ENCODE assay signal across 15 cellular contexts in genomic region chr1:18107671-18108312, GRCh38. TPM values are rescaled to one million over a fixed set of nuclear protein-coding genes. Genes with fewer than 3 reads are reported as not detected.
DNase-seq lines count a peak whose midpoint lies in the region; ATAC-seq and TF ChIP-seq lines count a peak whose summit lies in the region.
"Had no signal": no experiment of that assay in that cellular context is flagged by ENCODE, and none has a peak within 500 bp of the region (broad histone marks: within the 10 kb centered on the region; RNA-seq: fewer than 3 reads in every experiment).

IGSF21 (plus strand) TSS chr1:18107798; CDS start chr1:18108129, 331 bp downstream.

- H3K9me3 ChIP-seq in right atrium auricular region, result no peaks in the 10 kb centered on the region
- H3K9me3 ChIP-seq: body of pancreas, esophagus squamous epithelium, transverse colon had no signal

- H3K27me3 Mint-ChIP-seq in brain, result peaks cover 82% of the 10 kb centered on the region
- H3K27me3 Mint-ChIP-seq in naive thymus-derived CD8-positive, alpha-beta T cell, result peaks cover 36 to 80% (median 63%) of the 10 kb centered on the region in 5 donors
- peaks cover 49% of the 10 kb centered on the region for H3K27me3 Mint-ChIP-seq in T-helper 2 cell treated with Interferon-gamma antibody and Interleukin-4, amounts not matched to agents 5 μg/mL and 100 μg/mL, for 36 hours (ENCODE audit: low read depth)

- H3K4me3 ChIP-seq in right atrium auricular region, result peak within 1 kb of the TSS; percentile 21 to 37
- H3K4me3 ChIP-seq: body of pancreas, transverse colon had no signal

- H3K36me3 Mint-ChIP-seq in brain, result no peaks in the 10 kb centered on the region
- H3K36me3 Mint-ChIP-seq in naive thymus-derived CD8-positive, alpha-beta T cell, result peaks cover 0 to 2% (median 0%) of the 10 kb centered on the region in 3 donors
- H3K36me3 Mint-ChIP-seq in T-helper 2 cell treated with Interferon-gamma antibody and Interleukin-4, amounts not matched to agents 5 μg/mL and 100 μg/mL, for 36 hours (ENCODE audit: low read depth), result no peaks in the 10 kb centered on the region
- H3K36me3 Mint-ChIP-seq: CD4-positive, alpha-beta memory T cell had no signal

- peak within 1 kb of the TSS; percentile 88 to 94 (median 90) for H3K4me3 Mint-ChIP-seq in brain
- peak within 1 kb of the TSS in 7 of 10 donors; percentile 4 to 69 (median 29) for H3K4me3 Mint-ChIP-seq in naive thymus-derived CD8-positive, alpha-beta T cell
- H3K4me3 Mint-ChIP-seq in T-helper 2 cell treated with Interferon-gamma antibody and Interleukin-4, amounts not matched to agents 5 μg/mL and 100 μg/mL, for 36 hours, result no peak within 1 kb of the TSS
- H3K4me3 Mint-ChIP-seq: CD4-positive, alpha-beta memory T cell had no signal

- no peak for TF ChIP-seq CTCF in right atrium auricular region (IDR thresholded peaks at IDR 0.05)
- TF ChIP-seq CTCF in brain (conservative IDR thresholded peaks at IDR 0.05), result no peak

- H3K36me3 ChIP-seq in right atrium auricular region, result no peaks in the 10 kb centered on the region
- H3K36me3 ChIP-seq: esophagus squamous epithelium, transverse colon had no signal

- H3K4me1 Mint-ChIP-seq in brain, result peaks cover 45% of the 10 kb centered on the region
- H3K4me1 Mint-ChIP-seq in naive thymus-derived CD8-positive, alpha-beta T cell, result peaks cover 13 to 39% (median 18%) of the 10 kb centered on the region in 4 donors
- no peaks in the 10 kb centered on the region for H3K4me1 Mint-ChIP-seq in T-helper 2 cell treated with Interferon-gamma antibody and Interleukin-4, amounts not matched to agents 5 μg/mL and 100 μg/mL, for 36 hours (ENCODE audit: low read depth)

- H3K27ac ChIP-seq in right atrium auricular region, result no peak within 1 kb of the TSS
- H3K27ac ChIP-seq: body of pancreas, transverse colon had no signal

- peaks cover 0 to 14% (median 0%) of the 10 kb centered on the region in 5 experiments for H3K9me3 Mint-ChIP-seq in brain
- H3K9me3 Mint-ChIP-seq in naive thymus-derived CD8-positive, alpha-beta T cell, result no peaks in the 10 kb centered on the region
- H3K9me3 Mint-ChIP-seq in T-helper 2 cell treated with Interferon-gamma antibody and Interleukin-4, amounts not matched to agents 5 μg/mL and 100 μg/mL, for 36 hours, result no peaks in the 10 kb centered on the region
- H3K9me3 Mint-ChIP-seq: CD4-positive, alpha-beta memory T cell had no signal

- ATAC-seq in naive thymus-derived CD8-positive, alpha-beta T cell, result no peak
- ATAC-seq: body of pancreas, left colon had no signal

- POLR2A ChIA-PET in naive thymus-derived CD8-positive, alpha-beta T cell (lab: Charles Lee), result no interaction called here

- intact Hi-C loops in cardiac septum (cut with DNase I), result loop anchor here (10.0 kb wide), 1 partner anchor 613 kb away; no protein-coding TSS in a partner anchor

- peak within 1 kb of the TSS; percentile 61 to 97 (median 79) for H3K27ac Mint-ChIP-seq in brain
- H3K27ac Mint-ChIP-seq in naive thymus-derived CD8-positive, alpha-beta T cell, result peak within 1 kb of the TSS in 1 of 10 donors; percentile 53
- H3K27ac Mint-ChIP-seq in T-helper 2 cell treated with Interferon-gamma antibody and Interleukin-4, amounts not matched to agents 5 μg/mL and 100 μg/mL, for 36 hours, result no peak within 1 kb of the TSS
- H3K27ac Mint-ChIP-seq: CD4-positive, alpha-beta memory T cell had no signal

- H3K4me1 ChIP-seq in right atrium auricular region, result peaks cover 0 to 34% of the 10 kb centered on the region in 2 donors

- no peak for DNase-seq in right atrium auricular region (ENCODE audit: low spot score)
- no peak for DNase-seq in cardiac septum (ENCODE audit: low spot score)
- DNase-seq in naive thymus-derived CD8-positive, alpha-beta T cell, result no peak
- DNase-seq in SKM-1 treated with dmso at 0.1 percent for 144 hours (lab: John Stamatoyannopoulos, UW; ENCODE audit: unreplicated experiment), result no peak
- no peak for DNase-seq in T-helper 2 cell treated with Interferon-gamma antibody and Interleukin-4, amounts not matched to agents 5 μg/mL and 100 μg/mL, for 36 hours (ENCODE audit: low spot score)
- DNase-seq in GDM1 (lab: John Stamatoyannopoulos, UW), result no peak
- DNase-seq in stimulated activated CD8-positive, alpha-beta memory T cell treated with anti-CD3 and anti-CD28 coated beads, Interleukin-4, amount 100 ng/mL, for 48 hours, result no peak
- DNase-seq: body of pancreas; CD4-positive, alpha-beta memory T cell; esophagus squamous epithelium; left colon; NCI-H774; transverse colon had no signal

- peaks cover 15 to 34% of the 10 kb centered on the region in 2 donors for H3K27me3 ChIP-seq in right atrium auricular region

RNA-seq across cellular contexts. Expression of gene IGSF21, which starts in this region (rescaled TPM):
- 1 to 10 TPM; 1.8 to 6.0 TPM for total RNA-seq in right atrium auricular region
- 1.00 TPM for total RNA-seq in cardiac septum
- polyA plus RNA-seq in brain (ENCODE audit: insufficient read depth, low read depth, low replicate concordance), result 25.5 TPM
- not detected for total RNA-seq in naive thymus-derived CD8-positive, alpha-beta T cell
- not detected for polyA plus RNA-seq in naive thymus-derived CD8-positive, alpha-beta T cell
- total RNA-seq: CD4-positive, alpha-beta memory T cell; pulmonary artery endothelial cell had no signal
- polyA plus RNA-seq: CD4-positive, alpha-beta memory T cell had no signal

Comparison
In these comparisons a context has a peak if more than half of its experiments do, and no peak if none do; other contexts are left out.
1. RNA of gene IGSF21 (polyA plus RNA-seq): 25.5 TPM in brain (single experiment); not detected in naive thymus-derived CD8-positive, alpha-beta T cell; every median in the first group is over 10 times any median in the second.